8 cellular contexts compared by ENCODE assay signal in genomic region chr2:99488587-99488998, GRCh38. TPM values are rescaled to one million over a fixed set of nuclear protein-coding genes. Genes with fewer than 3 reads are reported as not detected.
DNase-seq lines count a peak whose midpoint lies in the region; ATAC-seq and TF ChIP-seq lines count a peak whose summit lies in the region.

No MANE protein-coding gene starts in this region.

- no peak overlapping the region for H3K14ac ChIP-seq in H9 (ENCODE audit: insufficient read depth, low read length)

- no peaks in the 10 kb centered on the region for H3K27me3 ChIP-seq in H9 (ENCODE audit: insufficient read depth, low read length)
- no peaks in the 10 kb centered on the region for H3K27me3 ChIP-seq in esophagus (ENCODE audit: control insufficient read depth in 1 of 2, insufficient read depth in 2 of 2, low read length in 2 of 2)

- H3K4me1 ChIP-seq in H9 (ENCODE audit: insufficient read depth, low read length) (peaks cover 2% of the 10 kb centered on the region; the same call in 1 of the 2 replicates), esophagus (ENCODE audit: control insufficient read depth in 2 of 2, insufficient read depth in 2 of 2, low read length in 1 of 2) (peaks cover 0 to 3% of the 10 kb centered on the region in 2 donors)

- H3K4me2 ChIP-seq in H9 (ENCODE audit: insufficient read depth, insufficient read length, low read length) = peak overlapping the region; percentile 77

- H3K36me3 ChIP-seq in esophagus (ENCODE audit: control insufficient read depth in 2 of 2, insufficient read depth in 2 of 2, low read length in 1 of 2) = no peaks in the 10 kb centered on the region

- peaks cover 0 to 4% of the 10 kb centered on the region in 2 experiments; a peak in 2 of 5 replicates for H3K9me3 Mint-ChIP-seq in H9
- no peaks in the 10 kb centered on the region for H3K9me3 Mint-ChIP-seq in T-helper 1 cell treated with Interleukin-12 subunit alpha and Interleukin-12 subunit beta and Interleukin-4 antibody, amounts not matched to agents 30 μg/mL and 1 μg/mL, for 36 hours
- H3K9me3 Mint-ChIP-seq in neural crest cell = no peaks in the 10 kb centered on the region

- no peak overlapping the region for H4K8ac ChIP-seq in H9 (replicated peaks; ENCODE audit: insufficient read length, low read depth, low read length)

- peaks cover 4% of the 10 kb centered on the region for H3K23me2 ChIP-seq in H9 (ENCODE audit: insufficient read length, low read depth, low read length, poor library complexity, severe bottlenecking)

- intact Hi-C loops in posterior cingulate gyrus (cut with DNase I) = loop anchor here (10.0 kb wide), 1 partner anchor 404 kb away; no protein-coding TSS in a partner anchor

- no peak overlapping the region for H2BK15ac ChIP-seq in H9 (ENCODE audit: low read depth, low read length)

- no peak overlapping the region for H3K27ac ChIP-seq in H9 (ENCODE audit: insufficient read length, low read depth, low read length)
- H3K27ac ChIP-seq in esophagus (ENCODE audit: low read depth in 2 of 2, low read length in 1 of 2) = peak overlapping the region; percentile 97 to 98

- H2AK5ac ChIP-seq in H9 (ENCODE audit: insufficient read length, low read length) = no peak overlapping the region

- H2AFZ ChIP-seq in H9 (ENCODE audit: low read length) = no peak overlapping the region

- H2BK120ac ChIP-seq in H9 (ENCODE audit: low read depth, low read length, poor library complexity, severe bottlenecking) = no peak overlapping the region

- no peak for ATAC-seq in GM21360 (IDR thresholded peaks at IDR 0.05; ENCODE audit: unreplicated experiment)

- peak overlapping the region; percentile 96 to 98 for H3K4me3 Mint-ChIP-seq in H9
- H3K4me3 Mint-ChIP-seq in T-helper 1 cell treated with Interleukin-12 subunit alpha and Interleukin-12 subunit beta and Interleukin-4 antibody, amounts not matched to agents 30 μg/mL and 1 μg/mL, for 36 hours = peak overlapping the region; percentile 94
- H3K4me3 Mint-ChIP-seq in neural crest cell = peak overlapping the region; percentile 94

- TF ChIP-seq CTCF in H9 (conservative IDR thresholded peaks at IDR 0.05) (no peak), neural crest cell (conservative IDR thresholded peaks at IDR 0.05) (no peak)

- H3K56ac ChIP-seq in H9 (ENCODE audit: insufficient read length, low read depth, low read length) = no peak overlapping the region

- peak; percentile 15 for DNase-seq in CD1c-positive myeloid dendritic cell (ENCODE audit: extremely low spot score)
- DNase-seq in H9 = no peak
- DNase-seq in neural crest cell (ENCODE audit: low read depth, low spot score) = no peak
- no peak for DNase-seq in NCI-H1694 treated with DMSO at 0.1 percent for 48 hours (lab: John Stamatoyannopoulos, UW)
- no peak for DNase-seq in posterior cingulate gyrus

- no peak overlapping the region for H3T11ph ChIP-seq in H9 (ENCODE audit: low read length)

- no peak overlapping the region for H4K91ac ChIP-seq in H9 (ENCODE audit: insufficient read length, low read depth, low read length)

- H3K9ac ChIP-seq in H9 (ENCODE audit: extremely low read depth, insufficient read length, low read length) = peak overlapping the region; percentile 87

- H4K5ac ChIP-seq in H9 (ENCODE audit: insufficient read length, low read depth, low read length) = no peak overlapping the region

- no peaks in the 10 kb centered on the region for H3K79me1 ChIP-seq in H9 (ENCODE audit: insufficient read depth, low read depth, low read length, poor library complexity, severe bottlenecking)

- H3K23ac ChIP-seq in H9 (ENCODE audit: insufficient read length, low read depth, low read length) = no peak overlapping the region

- H3K4me3 ChIP-seq in esophagus (ENCODE audit: low read depth in 1 of 2, low read length in 2 of 2) = peak overlapping the region; percentile 97 to 99

- H3K36me3 Mint-ChIP-seq in H9 (ENCODE audit: insufficient read depth in 1 of 3, low read depth in 3 of 3) = peaks cover 0 to 4% (median 1%) of the 10 kb centered on the region in 3 experiments; a peak in 1 of 7 replicates
- peaks cover 5% of the 10 kb centered on the region for H3K36me3 Mint-ChIP-seq in T-helper 1 cell treated with Interleukin-12 subunit alpha and Interleukin-12 subunit beta and Interleukin-4 antibody, amounts not matched to agents 30 μg/mL and 1 μg/mL, for 36 hours (ENCODE audit: low read depth)
- no peaks in the 10 kb centered on the region for H3K36me3 Mint-ChIP-seq in neural crest cell (ENCODE audit: low read depth)

- H3K27ac Mint-ChIP-seq in H9 = peak overlapping the region; percentile 97 to 98 (median 98)
- H3K27ac Mint-ChIP-seq in T-helper 1 cell treated with Interleukin-12 subunit alpha and Interleukin-12 subunit beta and Interleukin-4 antibody, amounts not matched to agents 30 μg/mL and 1 μg/mL, for 36 hours = peak overlapping the region; percentile 98
- peak overlapping the region; percentile 98 for H3K27ac Mint-ChIP-seq in neural crest cell (ENCODE audit: unreplicated experiment)

- no peaks in the 10 kb centered on the region for H3K9me3 ChIP-seq in H9 (ENCODE audit: control insufficient read depth, low read depth, low read length)
- no peaks in the 10 kb centered on the region for H3K9me3 ChIP-seq in esophagus (ENCODE audit: control insufficient read depth in 2 of 2, insufficient read depth in 1 of 2, low read depth in 1 of 2, low read length in 1 of 2)

- no peak overlapping the region for H3K18ac ChIP-seq in H9 (ENCODE audit: insufficient read length, low read depth, low read length)

- peaks cover 2% of the 10 kb centered on the region; the same call in 1 of the 2 replicates for H3K27me3 Mint-ChIP-seq in H9 (ENCODE audit: low read depth)
- no peaks in the 10 kb centered on the region for H3K27me3 Mint-ChIP-seq in T-helper 1 cell treated with Interleukin-12 subunit alpha and Interleukin-12 subunit beta and Interleukin-4 antibody, amounts not matched to agents 30 μg/mL and 1 μg/mL, for 36 hours (ENCODE audit: low read depth)
- H3K27me3 Mint-ChIP-seq in neural crest cell (ENCODE audit: low read depth) = peaks cover 4% of the 10 kb centered on the region

- H4K20me1 ChIP-seq in H9 (ENCODE audit: control insufficient read depth, insufficient read depth, insufficient read length) = no peaks in the 10 kb centered on the region

- H2BK12ac ChIP-seq in H9 (ENCODE audit: insufficient read length, low read depth, low read length) = no peak overlapping the region

- no peak overlapping the region for H2BK5ac ChIP-seq in H9 (ENCODE audit: insufficient read length, low read length)

- H3K4ac ChIP-seq in H9 (ENCODE audit: low read depth, low read length) = no peak overlapping the region

- WGBS in H9 (ENCODE audit: extremely low coverage, insufficient read length, low lambda C conversion rate) = no CpG with 5 or more reads among the region's 7 CpGs
- 5% methylated on average over 7 of the region's 7 CpGs for WGBS in esophagus, 2 donors

- H3K79me2 ChIP-seq in H9 (ENCODE audit: insufficient read depth, low read length) = peaks cover 30% of the 10 kb centered on the region

- peaks cover 32 to 35% of the 10 kb centered on the region in 2 experiments for H3K4me1 Mint-ChIP-seq in H9
- H3K4me1 Mint-ChIP-seq in T-helper 1 cell treated with Interleukin-12 subunit alpha and Interleukin-12 subunit beta and Interleukin-4 antibody, amounts not matched to agents 30 μg/mL and 1 μg/mL, for 36 hours (ENCODE audit: low read depth) = peaks cover 33% of the 10 kb centered on the region
- H3K4me1 Mint-ChIP-seq in neural crest cell = peaks cover 30% of the 10 kb centered on the region

- no peak overlapping the region for H2BK20ac ChIP-seq in H9 (ENCODE audit: low read depth, low read length, poor library complexity, severe bottlenecking)

RNA-seq across cellular contexts. Expression of gene REV1, which starts 1.2 kb away (rescaled TPM):
- total RNA-seq in H9 (2021) (41.6 and 43.1 TPM in 2 replicates), neural crest cell (48.6 and 49.9 TPM in 2 replicates)
- 10 to 100 TPM; 16.2 to 20.3 TPM for polyA plus RNA-seq in esophagus
